ENCODE assay signal across 15 cellular contexts in the genomic region with DNA sequence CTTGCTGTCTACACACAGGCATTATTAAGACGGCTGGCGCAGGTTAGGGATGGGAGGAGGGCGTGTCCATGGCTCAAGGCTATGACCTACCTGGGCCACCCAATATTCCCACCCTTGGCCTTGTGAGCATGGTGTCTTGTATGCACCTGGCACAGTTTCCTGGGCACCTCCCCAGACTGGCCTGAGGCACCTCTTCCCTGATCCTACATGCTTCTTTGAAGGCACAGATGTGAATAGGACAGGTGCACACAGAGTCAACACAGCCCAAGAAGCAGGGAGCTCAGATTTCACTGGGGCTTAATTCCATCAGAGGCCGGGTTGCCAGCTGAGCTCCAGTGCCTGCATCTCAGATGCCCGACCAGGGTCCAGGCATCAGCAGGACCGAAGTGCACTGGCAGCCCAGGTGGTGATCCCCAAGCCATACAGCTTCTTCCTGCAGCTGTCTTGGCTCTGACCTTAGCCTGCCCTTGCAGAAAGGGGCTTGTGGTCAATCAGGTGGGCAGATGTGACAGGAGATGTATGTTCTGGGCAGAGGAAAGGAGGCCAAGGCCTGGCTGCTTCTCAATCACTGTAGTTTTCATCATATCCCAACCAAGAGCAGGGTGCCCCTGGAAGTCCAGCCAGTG.
"Had no signal": no experiment of that assay in that cellular context is flagged by ENCODE, and none has a peak within 500 bp of the region (broad histone marks: within the 10 kb centered on the region; RNA-seq: fewer than 3 reads in every experiment).

No MANE protein-coding gene starts in this region.

- H3K36me3 ChIP-seq: brain microvascular endothelial cell, pancreas, stomach, thoracic aorta had no signal

- H3K27ac ChIP-seq: brain microvascular endothelial cell, pancreas, stomach, thoracic aorta had no signal

- H3K9me3 ChIP-seq: pancreas had no signal

- H3K27me3 ChIP-seq: brain microvascular endothelial cell, pancreas, stomach had no signal

- ATAC-seq: activated T-cell treated with anti-CD3 and anti-CD28 coated beads, Interleukin-2, amount 50 U/mL, for 72 hours had no signal

- H3K4me3 ChIP-seq: pancreas, stomach, thoracic aorta had no signal

- DNase-seq: activated CD4-positive, alpha-beta memory T cell treated with anti-CD3 and anti-CD28 coated beads, Interleukin-2, amount 10 ng/mL, durations not matched to agents 7 days and 5 days; activated CD4-positive, alpha-beta T cell treated with anti-CD3 and anti-CD28 coated beads for 1 hour; activated gamma-delta T cell treated with Interleukin-2 at 50 U/mL for 16 hours; activated naive CD8-positive, alpha-beta T cell treated with anti-CD3 and anti-CD28 coated beads for 36 hours; activated T-cell treated with anti-CD3 and anti-CD28 coated beads, Interleukin-2, amount 50 U/mL, for 72 hours; brain microvascular endothelial cell; cerebellar nuclear complex; endodermal cell; erythroblast; hippocampal formation; pancreas; stimulated activated CD4-positive, alpha-beta T cell treated with anti-CD3 and anti-CD28 coated beads, Interleukin-2, amount 100 ng/mL, for 48 hours; stimulated activated CD8-positive, alpha-beta memory T cell treated with anti-CD3 and anti-CD28 coated beads, Interleukin-4, amount 100 ng/mL, for 48 hours; stomach had no signal

- H3K4me1 ChIP-seq: pancreas, stomach had no signal
